14 cellular contexts compared by ENCODE assay signal in genomic region chr19:17557461-17557860, GRCh38. TPM values are rescaled to one million over a fixed set of nuclear protein-coding genes. Genes with fewer than 3 reads are reported as not detected.
DNase-seq lines count a peak whose midpoint lies in the region; ATAC-seq, FAIRE-seq and TF ChIP-seq lines count a peak whose summit lies in the region.
"Had no signal": no experiment of that assay in that cellular context is flagged by ENCODE, and none has a peak within 500 bp of the region (broad histone marks: within the 10 kb centered on the region; RNA-seq: fewer than 3 reads in every experiment).

No MANE protein-coding gene starts in this region.

- no peaks in the 10 kb centered on the region for H3K9me3 ChIP-seq in smooth muscle cell (replicated peaks; ENCODE audit: low read depth)
- H3K9me3 ChIP-seq in gastroesophageal sphincter, result no peaks in the 10 kb centered on the region

- no peaks in the 10 kb centered on the region for H4K20me1 ChIP-seq in smooth muscle cell (ENCODE audit: low read depth)

- peaks cover 24% of the 10 kb centered on the region for H3K79me2 ChIP-seq in smooth muscle cell (ENCODE audit: low read depth)

- H3K36me3 ChIP-seq in smooth muscle cell (ENCODE audit: low read depth) (no peaks in the 10 kb centered on the region), gastroesophageal sphincter (peaks cover 0 to 54% of the 10 kb centered on the region in 2 donors)

- ATAC-seq in activated naive CD4-positive, alpha-beta T cell treated with anti-CD3 and anti-CD28 coated beads, Interleukin-2, amount 50 U/mL, for 72 hours, result no peak
- no peak for ATAC-seq in gastroesophageal sphincter

- H3K9me3 Mint-ChIP-seq in activated naive CD4-positive, alpha-beta T cell treated with anti-CD3 and anti-CD28 coated beads, Interleukin-2, amount 50 U/mL, for 24 hours, result no peaks in the 10 kb centered on the region
- no peaks in the 10 kb centered on the region for H3K9me3 Mint-ChIP-seq in activated naive CD4-positive, alpha-beta T cell treated with anti-CD3 and anti-CD28 coated beads, Interleukin-2, amount 50 U/mL, for 72 hours

- H3K4me3 Mint-ChIP-seq in activated naive CD4-positive, alpha-beta T cell treated with anti-CD3 and anti-CD28 coated beads, Interleukin-2, amount 50 U/mL, for 24 hours, result peak overlapping the region; percentile 87

- H2AFZ ChIP-seq in smooth muscle cell (ENCODE audit: low read depth), result no peak overlapping the region

- no peak overlapping the region for H3K9ac ChIP-seq in smooth muscle cell (ENCODE audit: low read depth)

- peak overlapping the region; percentile 96 for H3K27ac ChIP-seq in RWPE1
- H3K27ac ChIP-seq in smooth muscle cell (ENCODE audit: low read depth), result peak overlapping the region; percentile 64
- no peak overlapping the region for H3K27ac ChIP-seq in gastroesophageal sphincter

- DNase-seq in activated naive CD4-positive, alpha-beta T cell treated with anti-CD3 and anti-CD28 coated beads, Interleukin-2, amount 50 U/mL, for 72 hours (ENCODE audit: low spot score in 2 of 2), result no peak
- no peak for DNase-seq in RWPE1 (ENCODE audit: low spot score)
- peak; percentile 63 for DNase-seq in choroid plexus epithelial cell (ENCODE audit: low read depth)
- DNase-seq in smooth muscle cell (lab: John Stamatoyannopoulos, UW; ENCODE audit: unreplicated experiment), result no peak
- no peak for DNase-seq in NCI-H69 (lab: John Stamatoyannopoulos, UW)
- DNase-seq in urothelium cell line (ENCODE audit: low spot score), result no peak
- DNase-seq: activated CD8-positive, alpha-beta memory T cell treated with anti-CD3 and anti-CD28 coated beads, Interleukin-2, amount 50 U/mL, for 48 hours; NCI-H187 treated with DMSO at 0.1 percent for 48 hours; NK-92 treated with Interleukin-12 subunit alpha and Interleukin-12 subunit beta, amount 100 ng/mL, for 24 hours; stimulated activated CD4-positive, alpha-beta T cell treated with anti-CD3 and anti-CD28 coated beads, Interleukin-1b, Interleukin-23, amount 100 ng/mL, for 48 hours; stimulated activated naive CD4-positive, alpha-beta T cell treated with Interleukin-2 at 50 U/mL for 16 hours had no signal

- no peak for FAIRE-seq in urothelium cell line (lab: Jason Lieb, UNC)

- 82% methylated on average over 9 of the region's 9 CpGs for WGBS in smooth muscle cell (ENCODE audit: low lambda C conversion rate)
- 83 to 100% methylated on average over 1 to 9 of the region's 9 CpGs for WGBS in gastroesophageal sphincter (ENCODE audit: low coverage in 1 of 2), 2 donors

- POLR2A ChIA-PET in RWPE1 (lab: Yijun Ruan, JAX; ENCODE audit: low non-redundant PET), result no interaction called here

- TF ChIP-seq POLR2A in gastroesophageal sphincter (IDR thresholded peaks at IDR 0.05), result no peak

- H3K36me3 Mint-ChIP-seq in activated naive CD4-positive, alpha-beta T cell treated with anti-CD3 and anti-CD28 coated beads, Interleukin-2, amount 50 U/mL, for 24 hours, result peaks cover 6% of the 10 kb centered on the region
- H3K36me3 Mint-ChIP-seq in activated naive CD4-positive, alpha-beta T cell treated with anti-CD3 and anti-CD28 coated beads, Interleukin-2, amount 50 U/mL, for 72 hours, result peaks cover 14 to 19% of the 10 kb centered on the region in 2 donors

- peaks cover 6% of the 10 kb centered on the region for H3K4me1 ChIP-seq in smooth muscle cell (ENCODE audit: low read depth)
- H3K4me1 ChIP-seq in gastroesophageal sphincter, result peaks cover 0 to 46% (median 5%) of the 10 kb centered on the region in 3 donors

- TF ChIP-seq CTCF in RWPE1 (conservative IDR thresholded peaks at IDR 0.05; ENCODE audit: low read depth) (no peak), choroid plexus epithelial cell (conservative IDR thresholded peaks at IDR 0.05; ENCODE audit: low read depth, low read length) (no peak), smooth muscle cell (IDR thresholded peaks at IDR 0.05; ENCODE audit: borderline replicate concordance, insufficient read depth, poor library complexity, severe bottlenecking) (no peak), gastroesophageal sphincter (IDR thresholded peaks at IDR 0.05) (no peak)

- CTCF ChIA-PET in RWPE1 (lab: Yijun Ruan, JAX), result no interaction called here

- H3K4me2 ChIP-seq in smooth muscle cell, result peak overlapping the region; percentile 85

- H3K4me1 Mint-ChIP-seq in activated naive CD4-positive, alpha-beta T cell treated with anti-CD3 and anti-CD28 coated beads, Interleukin-2, amount 50 U/mL, for 24 hours, result peaks cover 27% of the 10 kb centered on the region

- no peak for TF ChIP-seq EP300 in gastroesophageal sphincter (IDR thresholded peaks at IDR 0.05)

- H3K27me3 Mint-ChIP-seq in activated naive CD4-positive, alpha-beta T cell treated with anti-CD3 and anti-CD28 coated beads, Interleukin-2, amount 50 U/mL, for 24 hours, result no peaks in the 10 kb centered on the region
- H3K27me3 Mint-ChIP-seq: brain had no signal

- H3K27me3 ChIP-seq in smooth muscle cell (ENCODE audit: low read depth) (no peaks in the 10 kb centered on the region), gastroesophageal sphincter (no peaks in the 10 kb centered on the region)

- H3K4me3 ChIP-seq in choroid plexus epithelial cell (ENCODE audit: low read depth, low read length) (no peak overlapping the region), smooth muscle cell (no peak overlapping the region), gastroesophageal sphincter (peak overlapping the region in 1 of 2 donors; percentile 95)

- no peak overlapping the region for H3K27ac Mint-ChIP-seq in activated naive CD4-positive, alpha-beta T cell treated with anti-CD3 and anti-CD28 coated beads, Interleukin-2, amount 50 U/mL, for 24 hours
- H3K27ac Mint-ChIP-seq in activated naive CD4-positive, alpha-beta T cell treated with anti-CD3 and anti-CD28 coated beads, Interleukin-2, amount 50 U/mL, for 72 hours, result no peak overlapping the region

- peaks cover 20% of the 10 kb centered on the region for H3F3A ChIP-seq in smooth muscle cell (ENCODE audit: low read depth)

RNA-seq across cellular contexts. Expression of gene COLGALT1, which starts 2.0 kb away (rescaled TPM):
- total RNA-seq in activated naive CD4-positive, alpha-beta T cell treated with anti-CD3 and anti-CD28 coated beads, Interleukin-2, amount 50 U/mL, for 72 hours, result 10 to 100 TPM; 39.2 to 64.7 TPM
- total RNA-seq in smooth muscle cell, result 126 and 129 TPM in 2 replicates
- polyA plus RNA-seq in smooth muscle cell, result 124 and 151 TPM in 2 replicates
- total RNA-seq in gastroesophageal sphincter, result 10 to 100 TPM; 54.7 to 78.9 (median 61.2) TPM

RNA-seq across cellular contexts. Expression of gene PGLS, which starts 46.0 kb away (rescaled TPM):
- 10 to 100 TPM; 50.3 to 70.6 TPM for total RNA-seq in activated naive CD4-positive, alpha-beta T cell treated with anti-CD3 and anti-CD28 coated beads, Interleukin-2, amount 50 U/mL, for 72 hours
- total RNA-seq in smooth muscle cell, result 47.1 and 57.1 TPM in 2 replicates
- polyA plus RNA-seq in smooth muscle cell, result 77.1 and 92.4 TPM in 2 replicates
- total RNA-seq in gastroesophageal sphincter, result 10 to 100 TPM; 35.0 to 48.7 (median 39.9) TPM

Comparison
In these comparisons a context has a peak if more than half of its experiments do, and no peak if none do; other contexts are left out.
1. H3K27ac ChIP-seq: peak in RWPE1 (single experiment) and smooth muscle cell (single experiment); none in gastroesophageal sphincter (0 of 4).